In genomic region chr13:27624071-27624470, GRCh38 we compare ENCODE assay signal across 16 cellular contexts. TPM values are rescaled to one million over a fixed set of nuclear protein-coding genes. Genes with fewer than 3 reads are reported as not detected.
DNase-seq lines count a peak whose midpoint lies in the region; ATAC-seq, FAIRE-seq and TF ChIP-seq lines count a peak whose summit lies in the region.
"Had no signal": no experiment of that assay in that cellular context is flagged by ENCODE, and none has a peak within 500 bp of the region (broad histone marks: within the 10 kb centered on the region; RNA-seq: fewer than 3 reads in every experiment).

No MANE protein-coding gene starts in this region.

- no peak for TF ChIP-seq RAD21 in A549 (conservative IDR thresholded peaks at IDR 0.05 in 1 of 2, IDR thresholded peaks at IDR 0.05 in 1 of 2)

- no peak for ATAC-seq in A549
- ATAC-seq in naive thymus-derived CD4-positive, alpha-beta T cell, result no peak
- no peak for ATAC-seq in stimulated activated memory B cell treated with anti-CD40 and anti-IgM and Interleukin-4, amounts not matched to agents 10 μg/mL and 1 μg/mL and 100 μg/mL, for 72 hours

- no peaks in the 10 kb centered on the region for H3K9me3 Mint-ChIP-seq in CD8-positive, alpha-beta memory T cell
- no peaks in the 10 kb centered on the region for H3K9me3 Mint-ChIP-seq in activated T-helper 2 cell treated with anti-CD3 and anti-CD28 coated beads, Interferon-gamma antibody, Interleukin-2, Interleukin-4, amounts not matched to agents 10 μg/mL and 5 μg/mL and 100 μg/mL, durations not matched to agents 14 hours and 24 hours and 36 hours
- peaks cover 0 to 2% (median 0%) of the 10 kb centered on the region in 11 donors for H3K9me3 Mint-ChIP-seq in naive thymus-derived CD4-positive, alpha-beta T cell
- H3K9me3 Mint-ChIP-seq in stimulated activated memory B cell treated with anti-CD40 and anti-IgM and Interleukin-4, amounts not matched to agents 10 μg/mL and 1 μg/mL and 100 μg/mL, for 72 hours, result no peaks in the 10 kb centered on the region
- H3K9me3 Mint-ChIP-seq: dendritic cell treated with granulocyte-macrophage colony-stimulating factor and Interleukin-4, amounts not matched to agents 40 ng/mL and 50 ng/mL, for 4 days had no signal

- POLR2A ChIA-PET in A549 (lab: Yijun Ruan, JAX), result no interaction called here
- POLR2A ChIA-PET in CD8-positive, alpha-beta memory T cell (lab: Charles Lee), result no interaction called here
- POLR2A ChIA-PET in naive thymus-derived CD4-positive, alpha-beta T cell (lab: Charles Lee), result interaction anchor here (0.8 kb wide), 1 partner anchor 198 kb away, joined by 3 read pairs; no protein-coding TSS in a partner anchor

- H3K36me3 Mint-ChIP-seq in CD8-positive, alpha-beta memory T cell, result peaks cover 0 to 56% (median 15%) of the 10 kb centered on the region in 3 donors
- H3K36me3 Mint-ChIP-seq in activated T-helper 2 cell treated with anti-CD3 and anti-CD28 coated beads, Interferon-gamma antibody, Interleukin-2, Interleukin-4, amounts not matched to agents 10 μg/mL and 5 μg/mL and 100 μg/mL, durations not matched to agents 14 hours and 24 hours and 36 hours (ENCODE audit: low read depth), result peaks cover 60% of the 10 kb centered on the region
- H3K36me3 Mint-ChIP-seq in naive thymus-derived CD4-positive, alpha-beta T cell, result peaks cover 0 to 42% (median 34%) of the 10 kb centered on the region in 5 donors
- H3K36me3 Mint-ChIP-seq in stimulated activated memory B cell treated with anti-CD40 and anti-IgM and Interleukin-4, amounts not matched to agents 10 μg/mL and 1 μg/mL and 100 μg/mL, for 72 hours, result peaks cover 47% of the 10 kb centered on the region

- no peak for TF ChIP-seq EP300 in A549 (IDR thresholded peaks at IDR 0.05)

- intact Hi-C loops in activated T-helper 2 cell treated with anti-CD3 and anti-CD28 coated beads, Interferon-gamma antibody, Interleukin-2, Interleukin-4, amounts not matched to agents 10 μg/mL and 5 μg/mL and 100 μg/mL, durations not matched to agents 14 hours and 24 hours and 36 hours (cut with micrococcal nuclease), result loop anchor here (5.0 kb wide), 2 partner anchors 372 to 452 kb away; partner anchors contain the start of genes RPL21 and USP12
- intact Hi-C loops in naive thymus-derived CD4-positive, alpha-beta T cell (cut with micrococcal nuclease), result loop anchor here (5.0 to 10.0 kb wide), 7 partner anchors 33 to 1439 kb away; partner anchors contain the start of gene RNF6 (in 1 of the 2)

- CTCF ChIA-PET in A549 (lab: Yijun Ruan, JAX), result no interaction called here
- CTCF ChIA-PET in CD8-positive, alpha-beta memory T cell (lab: Charles Lee), result no interaction called here
- CTCF ChIA-PET in naive thymus-derived CD4-positive, alpha-beta T cell (lab: Charles Lee), result no interaction called here

- H3K4me1 Mint-ChIP-seq in CD8-positive, alpha-beta memory T cell, result peaks cover 66 to 78% (median 75%) of the 10 kb centered on the region in 3 donors
- peaks cover 54% of the 10 kb centered on the region for H3K4me1 Mint-ChIP-seq in activated T-helper 2 cell treated with anti-CD3 and anti-CD28 coated beads, Interferon-gamma antibody, Interleukin-2, Interleukin-4, amounts not matched to agents 10 μg/mL and 5 μg/mL and 100 μg/mL, durations not matched to agents 14 hours and 24 hours and 36 hours (ENCODE audit: low read depth)
- peaks cover 53 to 79% (median 71%) of the 10 kb centered on the region in 7 donors for H3K4me1 Mint-ChIP-seq in naive thymus-derived CD4-positive, alpha-beta T cell
- H3K4me1 Mint-ChIP-seq in stimulated activated memory B cell treated with anti-CD40 and anti-IgM and Interleukin-4, amounts not matched to agents 10 μg/mL and 1 μg/mL and 100 μg/mL, for 72 hours, result peaks cover 68% of the 10 kb centered on the region

- no peaks in the 10 kb centered on the region for H3K27me3 Mint-ChIP-seq in CD8-positive, alpha-beta memory T cell
- H3K27me3 Mint-ChIP-seq in activated T-helper 2 cell treated with anti-CD3 and anti-CD28 coated beads, Interferon-gamma antibody, Interleukin-2, Interleukin-4, amounts not matched to agents 10 μg/mL and 5 μg/mL and 100 μg/mL, durations not matched to agents 14 hours and 24 hours and 36 hours (ENCODE audit: low read depth), result no peaks in the 10 kb centered on the region
- no peaks in the 10 kb centered on the region for H3K27me3 Mint-ChIP-seq in naive thymus-derived CD4-positive, alpha-beta T cell
- H3K27me3 Mint-ChIP-seq in stimulated activated memory B cell treated with anti-CD40 and anti-IgM and Interleukin-4, amounts not matched to agents 10 μg/mL and 1 μg/mL and 100 μg/mL, for 72 hours, result no peaks in the 10 kb centered on the region
- H3K27me3 Mint-ChIP-seq: dendritic cell treated with granulocyte-macrophage colony-stimulating factor and Interleukin-4, amounts not matched to agents 40 ng/mL and 50 ng/mL, for 4 days had no signal

- H3K4me3 ChIP-seq in A549, result no peak overlapping the region
- H3K4me3 ChIP-seq in CD8-positive, alpha-beta memory T cell (ENCODE audit: low read length), result no peak overlapping the region
- H3K4me3 ChIP-seq in naive thymus-derived CD4-positive, alpha-beta T cell (ENCODE audit: low read length), result no peak overlapping the region

- DNase-seq in A549 (ENCODE audit: low read depth in 1 of 2, low spot score in 1 of 2) (no peak), DMS153 treated with DMSO at 0.1 percent for 48 hours (lab: John Stamatoyannopoulos, UW; ENCODE audit: unreplicated experiment) (no peak), SHP77 (lab: John Stamatoyannopoulos, UW) (no peak), GM20000 (ENCODE audit: low spot score) (no peak)
- DNase-seq in CD8-positive, alpha-beta memory T cell, result no peak
- DNase-seq in activated T-helper 2 cell treated with anti-CD3 and anti-CD28 coated beads, Interferon-gamma antibody, Interleukin-2, Interleukin-4, amounts not matched to agents 10 μg/mL and 5 μg/mL and 100 μg/mL, durations not matched to agents 14 hours and 24 hours and 36 hours (ENCODE audit: low spot score), result no peak
- no peak for DNase-seq in naive thymus-derived CD4-positive, alpha-beta T cell
- DNase-seq: activated CD4-positive, CD25-positive, alpha-beta regulatory T cell treated with anti-CD3 and anti-CD28 coated beads, Interleukin-2, amount 50 U/mL, for 72 hours; hippocampal formation; NCI-H1105; NCI-H524 treated with DMSO at 0.1 percent for 48 hours; T-helper 9 cell had no signal

- peak overlapping the region in 4 of 7 donors; percentile 23 to 93 (median 52) for H3K4me3 Mint-ChIP-seq in CD8-positive, alpha-beta memory T cell
- peak overlapping the region; percentile 37 for H3K4me3 Mint-ChIP-seq in activated T-helper 2 cell treated with anti-CD3 and anti-CD28 coated beads, Interferon-gamma antibody, Interleukin-2, Interleukin-4, amounts not matched to agents 10 μg/mL and 5 μg/mL and 100 μg/mL, durations not matched to agents 14 hours and 24 hours and 36 hours (ENCODE audit: low read depth)
- H3K4me3 Mint-ChIP-seq in naive thymus-derived CD4-positive, alpha-beta T cell, result peak overlapping the region in 6 of 10 donors; percentile 2 to 96 (median 62)
- no peak overlapping the region for H3K4me3 Mint-ChIP-seq in stimulated activated memory B cell treated with anti-CD40 and anti-IgM and Interleukin-4, amounts not matched to agents 10 μg/mL and 1 μg/mL and 100 μg/mL, for 72 hours
- H3K4me3 Mint-ChIP-seq: dendritic cell treated with granulocyte-macrophage colony-stimulating factor and Interleukin-4, amounts not matched to agents 40 ng/mL and 50 ng/mL, for 4 days had no signal

- no peaks in the 10 kb centered on the region for H3K36me3 ChIP-seq in CD8-positive, alpha-beta memory T cell (ENCODE audit: insufficient read depth, low read length)
- peaks cover 0 to 7% (median 4%) of the 10 kb centered on the region in 3 experiments for H3K36me3 ChIP-seq in naive thymus-derived CD4-positive, alpha-beta T cell (ENCODE audit: control insufficient read depth in 2 of 3, insufficient read depth in 3 of 3, low read length in 3 of 3)

- H3K27me3 ChIP-seq in CD8-positive, alpha-beta memory T cell (ENCODE audit: insufficient read depth, low read length, poor library complexity, severe bottlenecking), result no peaks in the 10 kb centered on the region
- no peaks in the 10 kb centered on the region for H3K27me3 ChIP-seq in naive thymus-derived CD4-positive, alpha-beta T cell (ENCODE audit: control insufficient read depth in 2 of 2, insufficient read depth in 2 of 2, low read length in 2 of 2)

- H3K9me3 ChIP-seq in A549, result no peaks in the 10 kb centered on the region
- H3K9me3 ChIP-seq in CD8-positive, alpha-beta memory T cell (ENCODE audit: low read length), result no peaks in the 10 kb centered on the region
- H3K9me3 ChIP-seq in naive thymus-derived CD4-positive, alpha-beta T cell (ENCODE audit: control insufficient read depth in 2 of 3, low read length in 3 of 3), result no peaks in the 10 kb centered on the region

- H3K27ac Mint-ChIP-seq in CD8-positive, alpha-beta memory T cell, result peak overlapping the region in 2 of 8 donors; percentile 59 to 93
- H3K27ac Mint-ChIP-seq in activated T-helper 2 cell treated with anti-CD3 and anti-CD28 coated beads, Interferon-gamma antibody, Interleukin-2, Interleukin-4, amounts not matched to agents 10 μg/mL and 5 μg/mL and 100 μg/mL, durations not matched to agents 14 hours and 24 hours and 36 hours, result no peak overlapping the region
- H3K27ac Mint-ChIP-seq in naive thymus-derived CD4-positive, alpha-beta T cell, result peak overlapping the region in 1 of 9 donors; percentile 20
- no peak overlapping the region for H3K27ac Mint-ChIP-seq in stimulated activated memory B cell treated with anti-CD40 and anti-IgM and Interleukin-4, amounts not matched to agents 10 μg/mL and 1 μg/mL and 100 μg/mL, for 72 hours
- H3K27ac Mint-ChIP-seq: dendritic cell treated with granulocyte-macrophage colony-stimulating factor and Interleukin-4, amounts not matched to agents 40 ng/mL and 50 ng/mL, for 4 days had no signal

- peaks cover 16% of the 10 kb centered on the region for H3K4me1 ChIP-seq in A549
- peaks cover 26% of the 10 kb centered on the region for H3K4me1 ChIP-seq in CD8-positive, alpha-beta memory T cell (ENCODE audit: insufficient read depth, low read length)
- peaks cover 21 to 28% of the 10 kb centered on the region in 2 donors for H3K4me1 ChIP-seq in naive thymus-derived CD4-positive, alpha-beta T cell (ENCODE audit: control insufficient read depth in 2 of 2, insufficient read depth in 2 of 2, low read length in 2 of 2)

- TF ChIP-seq CTCF in A549 (IDR thresholded peaks at IDR 0.05), result no peak
- no peak for TF ChIP-seq CTCF in GM20000 (IDR thresholded peaks at IDR 0.05; ENCODE audit: extremely low read depth, missing control alignments)

- FAIRE-seq in A549 (lab: Jason Lieb, UNC), result no peak
- FAIRE-seq: G401.6, urothelium cell line had no signal

- no peak overlapping the region for H3K27ac ChIP-seq in A549
- no peak overlapping the region for H3K27ac ChIP-seq in CD8-positive, alpha-beta memory T cell (ENCODE audit: low read depth, low read length)
- H3K27ac ChIP-seq in naive thymus-derived CD4-positive, alpha-beta T cell (ENCODE audit: low read depth, low read length), result no peak overlapping the region

- WGBS in A549 (ENCODE audit: missing lambda C conversion rate), result 92% methylated on average over 3 of the region's 3 CpGs

- peak overlapping the region; percentile 74; the same call in 2 of the 3 replicates for H3K4me2 ChIP-seq in A549

- no peak for TF ChIP-seq POLR2A in A549 (IDR thresholded peaks at IDR 0.05; ENCODE audit: low read length)

RNA-seq across cellular contexts. Expression of gene POLR1D, which starts 2.4 kb away (rescaled TPM):
- polyA plus RNA-seq in A549 (2011; rRNA removed), result 161 and 192 TPM in 2 replicates
- 92.9 and 94.6 TPM in 2 replicates for polyA plus RNA-seq in A549 (2012; cell fraction: cytosol; rRNA removed)
- 34.2 and 50.6 TPM in 2 replicates for polyA plus RNA-seq in A549 (2012; cell fraction: nucleus; rRNA removed)
- polyA plus RNA-seq in A549 (2017; fragmentation: RNase III; extraction: RNeasy Plus Mini Kit Qiagen cat#74134 plus additional on column Dnase treatment), result 110 to 120 TPM (median 117 TPM) in 3 replicates
- polyA minus RNA-seq in A549 (2011; rRNA and poly(A)+ RNA removed), result 30.3 and 31.6 TPM in 2 replicates
- 100 to 1,000 TPM; 134 to 137 TPM for total RNA-seq in CD8-positive, alpha-beta memory T cell
- 135 TPM for polyA plus RNA-seq in CD8-positive, alpha-beta memory T cell
- total RNA-seq in activated T-helper 2 cell treated with anti-CD3 and anti-CD28 coated beads, Interferon-gamma antibody, Interleukin-2, Interleukin-4, amounts not matched to agents 10 μg/mL and 5 μg/mL and 100 μg/mL, durations not matched to agents 14 hours and 24 hours and 36 hours, result 124 and 127 TPM in 2 replicates
- 100 to 1,000 TPM; 111 to 176 (median 133) TPM for total RNA-seq in naive thymus-derived CD4-positive, alpha-beta T cell
- polyA plus RNA-seq in naive thymus-derived CD4-positive, alpha-beta T cell, result 100 to 1,000 TPM; 136 to 137 TPM

RNA-seq across cellular contexts. Expression of gene LNX2, which starts 3.7 kb away (rescaled TPM):
- polyA plus RNA-seq in A549 (2011; rRNA removed) (6.3 and 6.8 TPM in 2 replicates), A549 (2017; fragmentation: RNase III; extraction: RNeasy Plus Mini Kit Qiagen cat#74134 plus additional on column Dnase treatment) (2.7 to 3.3 TPM (median 2.7 TPM) in 3 replicates)
- 1.8 and 2.1 TPM in 2 replicates for polyA plus RNA-seq in A549 (2012; cell fraction: cytosol; rRNA removed)
- polyA plus RNA-seq in A549 (2012; cell fraction: nucleus; rRNA removed), result 1.2 and 1.6 TPM in 2 replicates
- 6.4 and 7.9 TPM in 2 replicates for polyA minus RNA-seq in A549 (2011; rRNA and poly(A)+ RNA removed)
- 1 to 10 TPM; 4.4 to 4.7 TPM for total RNA-seq in CD8-positive, alpha-beta memory T cell
- polyA plus RNA-seq in CD8-positive, alpha-beta memory T cell, result 5.0 TPM
- 5.2 and 5.4 TPM in 2 replicates for total RNA-seq in activated T-helper 2 cell treated with anti-CD3 and anti-CD28 coated beads, Interferon-gamma antibody, Interleukin-2, Interleukin-4, amounts not matched to agents 10 μg/mL and 5 μg/mL and 100 μg/mL, durations not matched to agents 14 hours and 24 hours and 36 hours
- 10 to 100 TPM in 2 of 5 experiments, 1 to 10 TPM in 3; 3.2 to 10.7 (median 7.1) TPM for total RNA-seq in naive thymus-derived CD4-positive, alpha-beta T cell
- 1 to 10 TPM; 3.2 to 4.2 TPM for polyA plus RNA-seq in naive thymus-derived CD4-positive, alpha-beta T cell
